ENCODE assay signal across 21 cellular contexts in genomic region chr9:77000330-77000729, GRCh38. TPM values are rescaled to one million over a fixed set of nuclear protein-coding genes. Genes with fewer than 3 reads are reported as not detected.
DNase-seq lines count a peak whose midpoint lies in the region; ATAC-seq and TF ChIP-seq lines count a peak whose summit lies in the region.
"Had no signal": no experiment of that assay in that cellular context is flagged by ENCODE, and none has a peak within 500 bp of the region (broad histone marks: within the 10 kb centered on the region; RNA-seq: fewer than 3 reads in every experiment).

No MANE protein-coding gene starts in this region.

- H3K79me2 ChIP-seq in H9 (ENCODE audit: insufficient read depth, low read length) (no peaks in the 10 kb centered on the region), OCI-LY3 (ENCODE audit: low read length) (no peaks in the 10 kb centered on the region), osteoblast (ENCODE audit: insufficient read depth, low read length) (no peaks in the 10 kb centered on the region)

- no peak overlapping the region for H2AK5ac ChIP-seq in H9 (ENCODE audit: insufficient read length, low read length)

- H3K9ac ChIP-seq in H9 (ENCODE audit: extremely low read depth, insufficient read length, low read length) (no peak overlapping the region), OCI-LY3 (ENCODE audit: low read length) (no peak overlapping the region)
- H3K9ac ChIP-seq: GM23248 had no signal

- H3T11ph ChIP-seq in H9 (ENCODE audit: low read length), result no peak overlapping the region

- H3K27me3 Mint-ChIP-seq in H9 (ENCODE audit: low read depth), result peaks cover 1% of the 10 kb centered on the region

- no peak overlapping the region for H2BK15ac ChIP-seq in H9 (ENCODE audit: low read depth, low read length)

- no peak overlapping the region for H4K5ac ChIP-seq in H9 (ENCODE audit: insufficient read length, low read depth, low read length)

- H3K4me3 ChIP-seq in OCI-LY3 (ENCODE audit: low read length) (no peak overlapping the region), osteoblast (ENCODE audit: insufficient read depth, low read length) (no peak overlapping the region)
- H3K4me3 ChIP-seq: GM23248, PC-9 had no signal

- peaks cover 0 to 2% of the 10 kb centered on the region in 2 experiments; a peak in 1 of 4 replicates for H3K4me1 Mint-ChIP-seq in H9
- H3K4me1 Mint-ChIP-seq: T-helper 17 cell had no signal

- H3K36me3 ChIP-seq in OCI-LY3 (replicated peaks; ENCODE audit: low read depth, low read length), result no peaks in the 10 kb centered on the region
- no peaks in the 10 kb centered on the region for H3K36me3 ChIP-seq in osteoblast (ENCODE audit: insufficient read depth, low read length)

- no peak overlapping the region for H3K4ac ChIP-seq in H9 (ENCODE audit: low read depth, low read length)

- peak; percentile 6 for DNase-seq in NCI-H82 (lab: John Stamatoyannopoulos, UW)
- no peak for DNase-seq in NCI-H82 treated with DMSO at 0.1 percent for 48 hours (lab: John Stamatoyannopoulos, UW; ENCODE audit: unreplicated experiment)
- DNase-seq in H9, result no peak
- peak; percentile 15 for DNase-seq in osteoblast (ENCODE audit: insufficient read length, low spot score, missing footprints)
- no peak for DNase-seq in LoVo (ENCODE audit: low spot score)
- DNase-seq in HK-2 (ENCODE audit: unreplicated experiment), result no peak
- DNase-seq: DMS79, GM23248, KG1, NCI-H1105, NCI-H146, NCI-H2029, NCI-H446, NCI-H526 treated with DMSO at 0.1 percent for 48 hours, PC-9, RPMI8226, SHP77, T-helper 17 cell had no signal

- no peak overlapping the region for H3K18ac ChIP-seq in H9 (ENCODE audit: insufficient read length, low read depth, low read length)

- H3K4me1 ChIP-seq in H9 (ENCODE audit: insufficient read depth, low read length) (no peaks in the 10 kb centered on the region), OCI-LY3 (ENCODE audit: low read length) (peaks cover 11% of the 10 kb centered on the region), osteoblast (ENCODE audit: insufficient read depth, low read length) (no peaks in the 10 kb centered on the region)

- no peaks in the 10 kb centered on the region for H3K27me3 ChIP-seq in H9 (ENCODE audit: insufficient read depth, low read length)
- no peaks in the 10 kb centered on the region for H3K27me3 ChIP-seq in OCI-LY3 (ENCODE audit: low read depth, low read length)
- H3K27me3 ChIP-seq in osteoblast (ENCODE audit: insufficient read depth, low read length), result peaks cover 16% of the 10 kb centered on the region

- H3K9me3 Mint-ChIP-seq in H9, result no peaks in the 10 kb centered on the region

- no peak overlapping the region for H2BK120ac ChIP-seq in H9 (ENCODE audit: low read depth, low read length, poor library complexity, severe bottlenecking)

- H3K36me3 Mint-ChIP-seq in H9 (ENCODE audit: insufficient read depth in 1 of 3, low read depth in 3 of 3), result no peaks in the 10 kb centered on the region

- H3K79me1 ChIP-seq in H9 (ENCODE audit: insufficient read depth, low read depth, low read length, poor library complexity, severe bottlenecking), result no peaks in the 10 kb centered on the region

- H3K27ac ChIP-seq in H9 (ENCODE audit: insufficient read length, low read depth, low read length) (no peak overlapping the region), OCI-LY3 (ENCODE audit: low read length) (no peak overlapping the region), osteoblast (ENCODE audit: low read depth, low read length) (no peak overlapping the region)
- H3K27ac ChIP-seq: GM23248, PC-9 had no signal

- no peak overlapping the region for H3K23ac ChIP-seq in H9 (ENCODE audit: insufficient read length, low read depth, low read length)

- H3K4me2 ChIP-seq in H9 (ENCODE audit: insufficient read depth, insufficient read length, low read length) (no peak overlapping the region), OCI-LY3 (ENCODE audit: low read length) (no peak overlapping the region), osteoblast (ENCODE audit: insufficient read depth, low read length) (no peak overlapping the region)
- H3K4me2 ChIP-seq: PC-9 had no signal

- no peak overlapping the region for H2BK12ac ChIP-seq in H9 (ENCODE audit: insufficient read length, low read depth, low read length)

- no peak overlapping the region for H2BK5ac ChIP-seq in H9 (ENCODE audit: insufficient read length, low read length)

- H3K23me2 ChIP-seq in H9 (ENCODE audit: insufficient read length, low read depth, low read length, poor library complexity, severe bottlenecking), result no peaks in the 10 kb centered on the region

- no peak overlapping the region for H3K4me3 Mint-ChIP-seq in H9
- H3K4me3 Mint-ChIP-seq: T-helper 17 cell had no signal

- H4K91ac ChIP-seq in H9 (ENCODE audit: insufficient read length, low read depth, low read length), result no peak overlapping the region

- peak; percentile 51; the same call in 2 of the 3 replicates for TF ChIP-seq CTCF in H9 (conservative IDR thresholded peaks at IDR 0.05)
- peak; percentile 31 for TF ChIP-seq CTCF in OCI-LY3 (IDR thresholded peaks at IDR 0.05; ENCODE audit: low read depth, low read length)
- no peak for TF ChIP-seq CTCF in osteoblast (IDR thresholded peaks at IDR 0.05; ENCODE audit: extremely low read depth, low read depth, low read length)

- no peak overlapping the region; the same call in 1 of the 2 replicates for H3K14ac ChIP-seq in H9 (ENCODE audit: insufficient read depth, low read length)

- H3K27ac Mint-ChIP-seq in H9, result no peak overlapping the region
- H3K27ac Mint-ChIP-seq: T-helper 17 cell had no signal

- H4K20me1 ChIP-seq in H9 (ENCODE audit: control insufficient read depth, insufficient read depth, insufficient read length) (no peaks in the 10 kb centered on the region), OCI-LY3 (ENCODE audit: insufficient read depth, low read length) (no peaks in the 10 kb centered on the region), osteoblast (ENCODE audit: insufficient read depth, low read length) (no peaks in the 10 kb centered on the region)

- H2AFZ ChIP-seq in H9 (ENCODE audit: low read length), result no peak overlapping the region
- no peak overlapping the region for H2AFZ ChIP-seq in OCI-LY3 (ENCODE audit: low read depth, low read length)
- H2AFZ ChIP-seq in osteoblast (ENCODE audit: low read length), result no peak overlapping the region
- H2AFZ ChIP-seq: GM23248, PC-9 had no signal

- H3K56ac ChIP-seq in H9 (ENCODE audit: insufficient read length, low read depth, low read length), result no peak overlapping the region

- no peak overlapping the region for H2BK20ac ChIP-seq in H9 (ENCODE audit: low read depth, low read length, poor library complexity, severe bottlenecking)

- ATAC-seq in GM21717 (IDR thresholded peaks at IDR 0.05; ENCODE audit: unreplicated experiment), result no peak
- ATAC-seq: T-helper 17 cell had no signal

- WGBS in H9 (ENCODE audit: extremely low coverage, insufficient read length, low lambda C conversion rate), result 100% methylated on average over 1 of the region's 6 CpGs

- H3K9me3 ChIP-seq in H9 (ENCODE audit: control insufficient read depth, low read depth, low read length), result no peaks in the 10 kb centered on the region
- no peaks in the 10 kb centered on the region for H3K9me3 ChIP-seq in OCI-LY3 (ENCODE audit: insufficient read depth, low read length)
- H3K9me3 ChIP-seq in osteoblast (ENCODE audit: low read depth, low read length), result no peaks in the 10 kb centered on the region

- H4K8ac ChIP-seq in H9 (replicated peaks; ENCODE audit: insufficient read length, low read depth, low read length), result no peak overlapping the region

RNA-seq across cellular contexts. Expression of gene FOXB2, which starts 19.1 kb away (rescaled TPM):
- total RNA-seq in H9 (2021) (7.8 and 8.4 TPM in 2 replicates), osteoblast (not detected in 2 replicates)
- total RNA-seq: GM23248, HT1080, PC-9, T-helper 17 cell had no signal

Comparison
In these comparisons a context has a peak if more than half of its experiments do, and no peak if none do; other contexts are left out.
1. DNase-seq: peak in NCI-H82 (single experiment) and osteoblast (single experiment); none in NCI-H82 treated with DMSO at 0.1 percent for 48 hours (single experiment), H9 (single experiment), LoVo (single experiment) and HK-2 (single experiment).